ENCODE assay signal across 8 cellular contexts in genomic region chr10:26334932-26335573, GRCh38.
DNase-seq lines count a peak whose midpoint lies in the region; ATAC-seq and TF ChIP-seq lines count a peak whose summit lies in the region.

No MANE protein-coding gene starts in this region.

- DNase-seq in AML-193 (lab: John Stamatoyannopoulos, UW) (peak; percentile 66 to 73), NCI-H2227 treated with DMSO at 0.1 percent for 48 hours (lab: John Stamatoyannopoulos, UW) (peak; percentile 61), coronary artery (ENCODE audit: low spot score) (peak; percentile 76), lower lobe of right lung (peak; percentile 52)
- peak; percentile 56 for DNase-seq in activated CD4-positive, CD25-positive, alpha-beta regulatory T cell treated with anti-CD3 and anti-CD28 coated beads, Interleukin-2, amount 50 U/mL, for 72 hours
- DNase-seq in stimulated activated CD8-positive, alpha-beta memory T cell treated with anti-CD3 and anti-CD28 coated beads, Interleukin-15, amount 100 ng/mL, for 4 hours (ENCODE audit: low read depth in 2 of 2): peak; percentile 20 to 32

- no peak overlapping the region for H3K27ac ChIP-seq in coronary artery
- no peak overlapping the region for H3K27ac ChIP-seq in lower lobe of right lung

- H3K4me1 ChIP-seq in lower lobe of right lung: no peaks in the 10 kb centered on the region

- no peaks in the 10 kb centered on the region for H3K36me3 ChIP-seq in lower lobe of right lung

- peak; percentile 85 for ATAC-seq in GM18868 (IDR thresholded peaks at IDR 0.05; ENCODE audit: unreplicated experiment)
- peak; percentile 83 for ATAC-seq in HG03095 (IDR thresholded peaks at IDR 0.05; ENCODE audit: unreplicated experiment)
- peak; percentile 87 to 92 for ATAC-seq in lower lobe of right lung

- TF ChIP-seq CTCF in coronary artery (IDR thresholded peaks at IDR 0.05) (no peak), lower lobe of right lung (IDR thresholded peaks at IDR 0.05) (peak; percentile 74)

- H3K9me3 ChIP-seq in lower lobe of right lung: no peaks in the 10 kb centered on the region

- intact Hi-C loops in lower lobe of right lung (cut with DNase I): loop anchor here (10.0 kb wide), 1 partner anchor 220 kb away; no protein-coding TSS in a partner anchor

- H3K4me3 ChIP-seq in coronary artery: peak overlapping the region; percentile 47
- peak overlapping the region; percentile 33 for H3K4me3 ChIP-seq in lower lobe of right lung

- no peaks in the 10 kb centered on the region for H3K27me3 ChIP-seq in lower lobe of right lung (ENCODE audit: low read depth)

Comparison
In these comparisons a context has a peak if more than half of its experiments do, and no peak if none do; other contexts are left out.
1. DNase-seq: peak in every context shown above with its lines; median percentile 76 in coronary artery; 70 in AML-193; 61 in NCI-H2227 treated with DMSO at 0.1 percent for 48 hours; 56 in activated CD4-positive, CD25-positive, alpha-beta regulatory T cell treated with anti-CD3 and anti-CD28 coated beads, Interleukin-2, amount 50 U/mL, for 72 hours; 52 in lower lobe of right lung; 26 in stimulated activated CD8-positive, alpha-beta memory T cell treated with anti-CD3 and anti-CD28 coated beads, Interleukin-15, amount 100 ng/mL, for 4 hours.